8 cellular contexts compared by ENCODE assay signal in genomic region chr3:42652611-42653302, GRCh38. TPM values are rescaled to one million over a fixed set of nuclear protein-coding genes. Genes with fewer than 3 reads are reported as not detected.
A peak's percentile ranks its signal among the peaks of the same experiment; 100 is the strongest.
DNase-seq lines count a peak whose midpoint lies in the region; ATAC-seq and TF ChIP-seq lines count a peak whose summit lies in the region.

No MANE protein-coding gene starts in this region.

- POLR2A ChIA-PET in activated CD8-positive, alpha-beta T cell treated with anti-CD3 and anti-CD28 coated beads, Interleukin-2, amount 10 ng/mL, durations not matched to agents 7 days and 5 days (lab: Charles Lee) = interaction anchor here (2.4 kb wide), 1 partner anchor 11 kb away, joined by 7 read pairs; no protein-coding TSS in a partner anchor

- CTCF ChIA-PET in activated CD8-positive, alpha-beta T cell treated with anti-CD3 and anti-CD28 coated beads, Interleukin-2, amount 10 ng/mL, durations not matched to agents 7 days and 5 days (lab: Charles Lee) = interaction anchor here (0.9 to 2.5 kb wide), 6 partner anchors 16 to 187 kb away, joined by 3 to 11 read pairs (median 4); partner anchors contain the start of gene SEC22C

- intact Hi-C loops in ovary (cut with DNase I) = loop anchor here in 2 of 4 donors (5.0 to 10.0 kb wide), 2 partner anchors 50 to 92 kb away; partner anchors contain the start of gene NKTR (in 1 of the 2)

- H3K27ac Mint-ChIP-seq in activated CD8-positive, alpha-beta T cell treated with anti-CD3 and anti-CD28 coated beads, Interleukin-2, amount 10 ng/mL, durations not matched to agents 7 days and 5 days = peak overlapping the region; percentile 18

- peak overlapping the region; percentile 88 for H3K4me3 ChIP-seq in ovary

- no peak for TF ChIP-seq CTCF in ovary (IDR thresholded peaks at IDR 0.05)

- peaks cover 16% of the 10 kb centered on the region for H3K4me1 ChIP-seq in ovary (ENCODE audit: insufficient read depth)

- H3K4me1 Mint-ChIP-seq in activated CD8-positive, alpha-beta T cell treated with anti-CD3 and anti-CD28 coated beads, Interleukin-2, amount 10 ng/mL, durations not matched to agents 7 days and 5 days (ENCODE audit: low read depth) = peaks cover 22% of the 10 kb centered on the region

- H3K9me3 ChIP-seq in ovary = no peaks in the 10 kb centered on the region

- H3K36me3 Mint-ChIP-seq in activated CD8-positive, alpha-beta T cell treated with anti-CD3 and anti-CD28 coated beads, Interleukin-2, amount 10 ng/mL, durations not matched to agents 7 days and 5 days (ENCODE audit: low read depth) = peaks cover 7% of the 10 kb centered on the region

- no peaks in the 10 kb centered on the region for H3K9me3 Mint-ChIP-seq in activated CD8-positive, alpha-beta T cell treated with anti-CD3 and anti-CD28 coated beads, Interleukin-2, amount 10 ng/mL, durations not matched to agents 7 days and 5 days (ENCODE audit: insufficient read depth)

- DNase-seq in DMS53 (lab: John Stamatoyannopoulos, UW) = peak; percentile 65
- peak; percentile 30 for DNase-seq in HuH-7 (ENCODE audit: low spot score)
- peak; percentile 21 for DNase-seq in activated CD8-positive, alpha-beta T cell treated with anti-CD3 and anti-CD28 coated beads, Interleukin-2, amount 10 ng/mL, durations not matched to agents 7 days and 5 days
- peak; percentile 90 for DNase-seq in glomerular visceral epithelial cell (ENCODE audit: extremely low spot score)
- DNase-seq in ovary = peak; percentile 59 to 70 (median 65)

- no peaks in the 10 kb centered on the region for H3K36me3 ChIP-seq in ovary

- peaks cover 2% of the 10 kb centered on the region for H3K27me3 Mint-ChIP-seq in activated CD8-positive, alpha-beta T cell treated with anti-CD3 and anti-CD28 coated beads, Interleukin-2, amount 10 ng/mL, durations not matched to agents 7 days and 5 days (ENCODE audit: low read depth)

- no peak for TF ChIP-seq EP300 in ovary (IDR thresholded peaks at IDR 0.05)

- TF ChIP-seq POLR2A in ovary (IDR thresholded peaks at IDR 0.05) = peak; percentile 36

- no peaks in the 10 kb centered on the region for H3K27me3 ChIP-seq in ovary

- peak overlapping the region; percentile 27 for H3K4me3 Mint-ChIP-seq in activated CD8-positive, alpha-beta T cell treated with anti-CD3 and anti-CD28 coated beads, Interleukin-2, amount 10 ng/mL, durations not matched to agents 7 days and 5 days

- 7 to 12% (median 10%) methylated on average over 7 of the region's 7 CpGs for WGBS in ovary, 3 donors

- peak; percentile 44 for ATAC-seq in GM21360 (IDR thresholded peaks at IDR 0.05; ENCODE audit: unreplicated experiment)
- peak; percentile 32 for ATAC-seq in activated CD8-positive, alpha-beta T cell treated with anti-CD3 and anti-CD28 coated beads, Interleukin-2, amount 10 ng/mL, durations not matched to agents 7 days and 5 days
- no peak for ATAC-seq in HG03159 (IDR thresholded peaks at IDR 0.05; ENCODE audit: unreplicated experiment)
- ATAC-seq in GM18858 (IDR thresholded peaks at IDR 0.05; ENCODE audit: unreplicated experiment) = no peak

- H3K27ac ChIP-seq in ovary = peak overlapping the region; percentile 95 to 98

RNA-seq across cellular contexts. Expression of gene ZBTB47, which starts 0.7 kb away (rescaled TPM):
- total RNA-seq in activated CD8-positive, alpha-beta T cell treated with anti-CD3 and anti-CD28 coated beads, Interleukin-2, amount 10 ng/mL, durations not matched to agents 7 days and 5 days = under 1 TPM; 0.18 to 0.34 TPM
- 10 to 100 TPM; 14.1 to 41.9 (median 35.1) TPM for total RNA-seq in ovary
- polyA plus RNA-seq in ovary = 10 to 100 TPM in 1 of 2 donors, 1 to 10 TPM in 1; 7.7 to 18.8 TPM

RNA-seq across cellular contexts. Expression of gene KLHL40, which starts 32.6 kb away (rescaled TPM):
- not detected for total RNA-seq in activated CD8-positive, alpha-beta T cell treated with anti-CD3 and anti-CD28 coated beads, Interleukin-2, amount 10 ng/mL, durations not matched to agents 7 days and 5 days
- total RNA-seq in ovary = not detected
- polyA plus RNA-seq in ovary = not detected

RNA-seq across cellular contexts. Expression of gene HHATL, which starts 49.8 kb away (rescaled TPM):
- total RNA-seq in activated CD8-positive, alpha-beta T cell treated with anti-CD3 and anti-CD28 coated beads, Interleukin-2, amount 10 ng/mL, durations not matched to agents 7 days and 5 days = not detected
- total RNA-seq in ovary = 1 to 10 TPM in 1 of 7 donors, under 1 TPM in 2, not detected in 4; 0.25 to 1.3 (median 0.79) TPM
- under 1 TPM in 1 of 2 donors, not detected in 1; 0.12 TPM for polyA plus RNA-seq in ovary

RNA-seq across cellular contexts. Expression of gene NKTR, which starts 52.3 kb away (rescaled TPM):
- 10 to 100 TPM; 85.9 to 90.3 TPM for total RNA-seq in activated CD8-positive, alpha-beta T cell treated with anti-CD3 and anti-CD28 coated beads, Interleukin-2, amount 10 ng/mL, durations not matched to agents 7 days and 5 days
- 100 to 1,000 TPM in 1 of 7 donors, 10 to 100 TPM in 6; 68.6 to 114 (median 89.7) TPM for total RNA-seq in ovary
- 10 to 100 TPM; 26.2 to 61.5 TPM for polyA plus RNA-seq in ovary

Comparison
In these comparisons a context has a peak if more than half of its experiments do, and no peak if none do; other contexts are left out.
1. DNase-seq: peak in every context shown above with its lines; median percentile 90 in glomerular visceral epithelial cell; 65 in DMS53; 65 in ovary; 30 in HuH-7; 21 in activated CD8-positive, alpha-beta T cell treated with anti-CD3 and anti-CD28 coated beads, Interleukin-2, amount 10 ng/mL, durations not matched to agents 7 days and 5 days.
2. ATAC-seq: peak in GM21360 (single experiment) and activated CD8-positive, alpha-beta T cell treated with anti-CD3 and anti-CD28 coated beads, Interleukin-2, amount 10 ng/mL, durations not matched to agents 7 days and 5 days (single experiment); none in HG03159 (single experiment) and GM18858 (single experiment).
3. RNA of gene ZBTB47, which starts 0.7 kb away (total RNA-seq): 14.1 to 41.9 TPM in ovary; 0.18 to 0.34 TPM in activated CD8-positive, alpha-beta T cell treated with anti-CD3 and anti-CD28 coated beads, Interleukin-2, amount 10 ng/mL, durations not matched to agents 7 days and 5 days; every median in the first group is over 10 times any median in the second.